19 cellular contexts compared by ENCODE assay signal in genomic region chr1:214843281-214843680, GRCh38.
A peak's percentile ranks its signal among the peaks of the same experiment; 100 is the strongest.
DNase-seq lines count a peak whose midpoint lies in the region; ATAC-seq and TF ChIP-seq lines count a peak whose summit lies in the region.
"Had no signal": no experiment of that assay in that cellular context is flagged by ENCODE, and none has a peak within 500 bp of the region (broad histone marks: within the 10 kb centered on the region; RNA-seq: fewer than 3 reads in every experiment).

No MANE protein-coding gene starts in this region.

- H3K9me3 Mint-ChIP-seq in HFFc6 = no peaks in the 10 kb centered on the region
- H3K9me3 Mint-ChIP-seq in effector memory CD8-positive, alpha-beta T cell = peaks cover 3 to 8% of the 10 kb centered on the region in 2 donors

- peak overlapping the region; percentile 73 for H3K27ac Mint-ChIP-seq in HFFc6
- H3K27ac Mint-ChIP-seq in effector memory CD8-positive, alpha-beta T cell = no peak overlapping the region

- ATAC-seq in activated CD4-positive, CD25-positive, alpha-beta regulatory T cell treated with anti-CD3 and anti-CD28 coated beads, Interleukin-2, amount 50 U/mL, for 24 hours = no peak
- no peak for ATAC-seq in Right ventricle myocardium superior (ENCODE audit: poor library complexity)
- no peak for ATAC-seq in effector memory CD8-positive, alpha-beta T cell (replicated peaks)
- ATAC-seq: Panc1 had no signal

- H3K4me3 ChIP-seq in fibroblast of the aortic adventitia (ENCODE audit: low read depth, low read length) = no peak overlapping the region
- H3K4me3 ChIP-seq: BLaER1 treated with 17β-estradiol and CSF1 and Interleukin-3, amounts not matched to agents 10 nM and 100 nM had no signal

- no peak for TF ChIP-seq CTCF in HFFc6 (IDR thresholded peaks at IDR 0.05)
- TF ChIP-seq CTCF in fibroblast of the aortic adventitia (IDR thresholded peaks at IDR 0.05; ENCODE audit: insufficient read depth, low read length) = no peak

- peak overlapping the region; percentile 61 for H3K4me3 Mint-ChIP-seq in HFFc6
- H3K4me3 Mint-ChIP-seq in effector memory CD8-positive, alpha-beta T cell = no peak overlapping the region

- peaks cover 4% of the 10 kb centered on the region for H3K27me3 Mint-ChIP-seq in HFFc6 (ENCODE audit: insufficient read depth)
- H3K27me3 Mint-ChIP-seq in effector memory CD8-positive, alpha-beta T cell = no peaks in the 10 kb centered on the region

- H3K4me1 Mint-ChIP-seq in HFFc6 (ENCODE audit: low read depth) = peaks cover 92% of the 10 kb centered on the region
- H3K4me1 Mint-ChIP-seq in effector memory CD8-positive, alpha-beta T cell (ENCODE audit: low read depth in 2 of 2) = no peaks in the 10 kb centered on the region

- intact Hi-C loops in Right ventricle myocardium superior (cut with DNase I) = no loop called here

- peaks cover 18% of the 10 kb centered on the region for H3K36me3 Mint-ChIP-seq in HFFc6 (ENCODE audit: low read depth)
- no peaks in the 10 kb centered on the region for H3K36me3 Mint-ChIP-seq in effector memory CD8-positive, alpha-beta T cell (ENCODE audit: insufficient read depth)

- DNase-seq in AG08396 (ENCODE audit: low spot score) (peak; percentile 5), HFFc6 (peak; percentile 52), amniotic epithelial cell (ENCODE audit: low read depth) (peak; percentile 60), fibroblast of the aortic adventitia (ENCODE audit: low read depth) (peak; percentile 29), Right ventricle myocardium superior (no peak)
- no peak for DNase-seq in stimulated activated CD4-positive, alpha-beta T cell treated with anti-CD3 and anti-CD28 coated beads, Interleukin-4, amount 100 ng/mL, for 1 hour
- DNase-seq in effector memory CD8-positive, alpha-beta T cell = no peak
- DNase-seq: 8988T, DMS79 treated with DMSO at 0.1 percent for 48 hours, GDM1, NCI-H1092, NCI-H146, NCI-H2081 treated with DMSO at 0.1 percent for 48 hours, NCI-H510A treated with DMSO at 0.1 percent for 48 hours, NCI-H82, SHP77 had no signal

Comparison
In these comparisons a context has a peak if more than half of its experiments do, and no peak if none do; other contexts are left out.
1. DNase-seq: peak in AG08396 (single experiment), HFFc6 (single experiment), amniotic epithelial cell (single experiment) and fibroblast of the aortic adventitia (single experiment); none in stimulated activated CD4-positive, alpha-beta T cell treated with anti-CD3 and anti-CD28 coated beads, Interleukin-4, amount 100 ng/mL, for 1 hour (single experiment), Right ventricle myocardium superior (single experiment) and effector memory CD8-positive, alpha-beta T cell (0 of 3).